Comparison of ENCODE assay signal across 11 cellular contexts in the genomic region with DNA sequence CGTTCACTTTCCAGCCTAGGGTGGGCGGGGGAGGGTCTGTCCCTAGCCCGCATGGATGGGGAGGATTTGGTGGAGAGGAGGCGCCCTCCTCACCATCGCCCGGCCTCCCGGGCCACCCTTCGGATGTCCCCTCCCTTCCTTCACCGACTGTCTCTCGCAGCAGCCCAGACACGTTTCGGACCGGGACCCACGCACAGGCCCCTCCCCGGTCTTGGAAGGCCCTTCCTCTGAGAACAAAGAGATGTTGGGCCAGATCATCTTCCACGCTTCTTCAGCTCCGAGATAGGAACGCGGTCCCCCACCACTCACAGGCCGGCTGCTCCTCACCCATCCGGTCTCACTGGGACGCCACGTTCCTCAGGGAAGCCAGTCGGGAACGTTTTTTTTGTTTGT. TPM values are rescaled to one million over a fixed set of nuclear protein-coding genes. Genes with fewer than 3 reads are reported as not detected.
DNase-seq lines count a peak whose midpoint lies in the region; ATAC-seq, FAIRE-seq and TF ChIP-seq lines count a peak whose summit lies in the region.
"Had no signal": no experiment of that assay in that cellular context is flagged by ENCODE, and none has a peak within 500 bp of the region (broad histone marks: within the 10 kb centered on the region; RNA-seq: fewer than 3 reads in every experiment).

No MANE protein-coding gene starts in this region.

- H3K27me3 ChIP-seq in right lobe of liver: no peaks in the 10 kb centered on the region
- H3K27me3 ChIP-seq in thymus (ENCODE audit: control insufficient read depth, insufficient read depth): no peaks in the 10 kb centered on the region
- H3K27me3 ChIP-seq: SJSA1 had no signal

- no peak for FAIRE-seq in GM19239 (lab: Jason Lieb, UNC)
- FAIRE-seq: A204.1 had no signal

- H3K4me3 Mint-ChIP-seq in T-helper 2 cell treated with Interferon-gamma antibody and Interleukin-4, amounts not matched to agents 5 μg/mL and 100 μg/mL, for 36 hours: peak overlapping the region; percentile 65

- TF ChIP-seq CTCF in right lobe of liver (IDR thresholded peaks at IDR 0.05): no peak

- ATAC-seq in right lobe of liver: peak; percentile 16 to 43 (median 26)

- H3K4me1 ChIP-seq in right lobe of liver (peaks cover 0 to 8% (median 3%) of the 10 kb centered on the region in 4 donors), thymus (ENCODE audit: control insufficient read depth, insufficient read depth, low read length) (peaks cover 20% of the 10 kb centered on the region)

- H3K36me3 Mint-ChIP-seq in T-helper 2 cell treated with Interferon-gamma antibody and Interleukin-4, amounts not matched to agents 5 μg/mL and 100 μg/mL, for 36 hours (ENCODE audit: low read depth): peaks cover 75% of the 10 kb centered on the region

- H3K36me3 ChIP-seq in right lobe of liver: peaks cover 0 to 18% (median 6%) of the 10 kb centered on the region in 4 donors
- H3K36me3 ChIP-seq in thymus (ENCODE audit: control insufficient read depth, insufficient read depth): peaks cover 33% of the 10 kb centered on the region

- 18% methylated on average over 3 of the region's 25 CpGs for WGBS in right lobe of liver (ENCODE audit: insufficient coverage, low coverage, low lambda C conversion rate, missing lambda C conversion rate)
- WGBS in thymus: 85% methylated on average over 25 of the region's 25 CpGs

- TF ChIP-seq POLR2A in right lobe of liver (IDR thresholded peaks at IDR 0.05): no peak

- H3K9me3 Mint-ChIP-seq in T-helper 2 cell treated with Interferon-gamma antibody and Interleukin-4, amounts not matched to agents 5 μg/mL and 100 μg/mL, for 36 hours: no peaks in the 10 kb centered on the region

- H3K9me3 ChIP-seq in right lobe of liver: no peaks in the 10 kb centered on the region
- H3K9me3 ChIP-seq in thymus (ENCODE audit: control insufficient read depth): no peaks in the 10 kb centered on the region
- H3K9me3 ChIP-seq: SJSA1 had no signal

- H3K4me1 Mint-ChIP-seq in T-helper 2 cell treated with Interferon-gamma antibody and Interleukin-4, amounts not matched to agents 5 μg/mL and 100 μg/mL, for 36 hours (ENCODE audit: low read depth): peaks cover 43% of the 10 kb centered on the region

- no peak for DNase-seq in T-helper 2 cell treated with Interferon-gamma antibody and Interleukin-4, amounts not matched to agents 5 μg/mL and 100 μg/mL, for 36 hours (ENCODE audit: low spot score)
- DNase-seq in T-helper 2 cell (no peak), right lobe of liver (peak in 1 of 3 donors; percentile 30), DMS114 treated with DMSO at 0.1 percent for 48 hours (lab: John Stamatoyannopoulos, UW; ENCODE audit: unreplicated experiment) (no peak), GM19239 (ENCODE audit: insufficient read length, low spot score) (no peak), NCI-H1436 treated with DMSO at 0.1 percent for 48 hours (lab: John Stamatoyannopoulos, UW) (no peak)
- DNase-seq: GOT3 had no signal

- H3K27ac ChIP-seq in cingulate gyrus (ENCODE audit: low read depth, low read length) (peak overlapping the region; percentile 90), right lobe of liver (peak overlapping the region; percentile 31 to 43 (median 32)), thymus (ENCODE audit: low read depth) (peak overlapping the region; percentile 81)

- H3K27me3 Mint-ChIP-seq in T-helper 2 cell treated with Interferon-gamma antibody and Interleukin-4, amounts not matched to agents 5 μg/mL and 100 μg/mL, for 36 hours (ENCODE audit: low read depth): peaks cover 4% of the 10 kb centered on the region

- intact Hi-C loops in right lobe of liver (cut with DNase I): no loop called here

- peak overlapping the region; percentile 59 for H3K27ac Mint-ChIP-seq in T-helper 2 cell treated with Interferon-gamma antibody and Interleukin-4, amounts not matched to agents 5 μg/mL and 100 μg/mL, for 36 hours

- peak overlapping the region; percentile 64 to 89 (median 70) for H3K4me3 ChIP-seq in right lobe of liver
- no peak overlapping the region for H3K4me3 ChIP-seq in thymus (ENCODE audit: low read length)

RNA-seq across cellular contexts. Expression of gene DPM2, which starts 0.6 kb away (rescaled TPM):
- total RNA-seq in right lobe of liver: 10 to 100 TPM; 10.6 to 19.1 (median 13.9) TPM
- 32.8 TPM for polyA plus RNA-seq in thymus

RNA-seq across cellular contexts. Expression of gene PIP5KL1, which starts 7.7 kb away (rescaled TPM):
- total RNA-seq in right lobe of liver: under 1 TPM in 3 of 6 experiments, not detected in 3; 0.58 to 0.81 (median 0.70) TPM
- polyA plus RNA-seq in thymus: 1.2 TPM

RNA-seq across cellular contexts. Expression of gene ST6GALNAC4, which starts 21.5 kb away (rescaled TPM):
- 10 to 100 TPM in 3 of 6 experiments, 1 to 10 TPM in 3; 3.2 to 23.8 (median 11.2) TPM for total RNA-seq in right lobe of liver
- 12.8 TPM for polyA plus RNA-seq in thymus

RNA-seq across cellular contexts. Expression of gene ST6GALNAC6, which starts 38.9 kb away (rescaled TPM):
- total RNA-seq in right lobe of liver: 10 to 100 TPM; 22.5 to 40.3 (median 29.8) TPM
- polyA plus RNA-seq in thymus: 42.8 TPM

RNA-seq across cellular contexts. Expression of gene EEIG1, which starts 42.5 kb away (rescaled TPM):
- total RNA-seq in right lobe of liver: 10 to 100 TPM in 5 of 6 experiments, 1 to 10 TPM in 1; 9.7 to 54.1 (median 23.6) TPM
- 51.4 TPM for polyA plus RNA-seq in thymus

Comparison
In these comparisons a context has a peak if more than half of its experiments do, and no peak if none do; other contexts are left out.
1. H3K27ac ChIP-seq: peak in every context shown above with its lines; median percentile 90 in cingulate gyrus; 81 in thymus; 32 in right lobe of liver.